Comparison of ENCODE assay signal across 19 cellular contexts in genomic region chr11:33934450-33934849, GRCh38. TPM values are rescaled to one million over a fixed set of nuclear protein-coding genes. Genes with fewer than 3 reads are reported as not detected.
DNase-seq lines count a peak whose midpoint lies in the region; ATAC-seq and TF ChIP-seq lines count a peak whose summit lies in the region.
"Had no signal": no experiment of that assay in that cellular context is flagged by ENCODE, and none has a peak within 500 bp of the region (broad histone marks: within the 10 kb centered on the region; RNA-seq: fewer than 3 reads in every experiment).

No MANE protein-coding gene starts in this region.

- H3K27me3 ChIP-seq in BLaER1 treated with 17β-estradiol and CSF1 and Interleukin-3, amounts not matched to agents 10 nM and 100 nM = no peaks in the 10 kb centered on the region

- H3K4me1 ChIP-seq in BLaER1 treated with 17β-estradiol and CSF1 and Interleukin-3, amounts not matched to agents 10 nM and 100 nM = peaks cover 47 to 98% (median 84%) of the 10 kb centered on the region in 10 experiments

- no peak for ATAC-seq in HG02981 (IDR thresholded peaks at IDR 0.05; ENCODE audit: unreplicated experiment)
- ATAC-seq: HCT116 had no signal

- H3K4me3 ChIP-seq in BLaER1 treated with 17β-estradiol and CSF1 and Interleukin-3, amounts not matched to agents 10 nM and 100 nM = no peak overlapping the region
- H3K4me3 ChIP-seq: GM23248 had no signal

- H3K36me3 Mint-ChIP-seq in brain = no peaks in the 10 kb centered on the region
- no peaks in the 10 kb centered on the region for H3K36me3 Mint-ChIP-seq in nephron (ENCODE audit: low read depth)

- no peaks in the 10 kb centered on the region for H4K20me1 ChIP-seq in BLaER1 treated with 17β-estradiol and CSF1 and Interleukin-3, amounts not matched to agents 10 nM and 100 nM

- H3K27me3 Mint-ChIP-seq in brain (peaks cover 10% of the 10 kb centered on the region), nephron (ENCODE audit: low read depth) (peaks cover 20% of the 10 kb centered on the region)

- H3K27ac ChIP-seq in BLaER1 treated with 17β-estradiol and CSF1 and Interleukin-3, amounts not matched to agents 10 nM and 100 nM = peak overlapping the region in 10 of 11 experiments; percentile 6 to 99 (median 99); a peak in 17 of 22 replicates
- H3K27ac ChIP-seq: GM23248 had no signal

- no peak for TF ChIP-seq CTCF in brain (conservative IDR thresholded peaks at IDR 0.05)
- no peak for TF ChIP-seq CTCF in nephron (IDR thresholded peaks at IDR 0.05; ENCODE audit: unreplicated experiment in 3 of 3)

- peak overlapping the region in 3 of 11 experiments; percentile 73 to 93 (median 86); a peak in 6 of 22 replicates for H3K9ac ChIP-seq in BLaER1 treated with 17β-estradiol and CSF1 and Interleukin-3, amounts not matched to agents 10 nM and 100 nM
- H3K9ac ChIP-seq: GM23248, SK-N-SH had no signal

- peak; percentile 24 for DNase-seq in NCI-H1436 treated with DMSO at 0.1 percent for 48 hours (lab: John Stamatoyannopoulos, UW)
- no peak for DNase-seq in 8988T
- DNase-seq in NCI-H345 treated with DMSO at 0.1 percent for 48 hours (lab: John Stamatoyannopoulos, UW; ENCODE audit: unreplicated experiment) = no peak
- DNase-seq: C1 segment of cervical spinal cord, GM23248, MV-4-11, NCI-H1417, NCI-H1930, NCI-H345, NCI-H69, OCI-M1, RPMI8226, SHP77 treated with DMSO at 0.1 percent for 48 hours, SK-N-SH had no signal

- H3K4me1 Mint-ChIP-seq in brain = peaks cover 35% of the 10 kb centered on the region
- H3K4me1 Mint-ChIP-seq in nephron = peaks cover 79% of the 10 kb centered on the region

- H3K9me3 ChIP-seq in BLaER1 treated with 17β-estradiol and CSF1 and Interleukin-3, amounts not matched to agents 10 nM and 100 nM (replicated peaks in 1 of 11) = peaks cover 10 to 26% (median 22%) of the 10 kb centered on the region in 11 experiments; a peak in 20 of 22 replicates

- H3K4me2 ChIP-seq in BLaER1 treated with 17β-estradiol and CSF1 and Interleukin-3, amounts not matched to agents 10 nM and 100 nM = peak overlapping the region; percentile 12 to 89 (median 81); a peak in 20 of 22 replicates
- H3K4me2 ChIP-seq: SK-N-SH had no signal

- H3K36me3 ChIP-seq in BLaER1 treated with 17β-estradiol and CSF1 and Interleukin-3, amounts not matched to agents 10 nM and 100 nM = peaks cover 0 to 7% (median 0%) of the 10 kb centered on the region in 11 experiments; a peak in 3 of 22 replicates

- H3K9me3 Mint-ChIP-seq in brain = peaks cover 2 to 13% (median 10%) of the 10 kb centered on the region in 5 experiments
- H3K9me3 Mint-ChIP-seq in nephron = peaks cover 7% of the 10 kb centered on the region

- H3K27ac Mint-ChIP-seq in brain = peak overlapping the region in 3 of 5 experiments; percentile 6 to 50 (median 35)
- H3K27ac Mint-ChIP-seq in nephron = peak overlapping the region; percentile 37 to 93 (median 85)

- H3K4me3 Mint-ChIP-seq in brain (no peak overlapping the region), nephron (no peak overlapping the region)

RNA-seq across cellular contexts. Expression of gene LMO2, which starts 42.6 kb away (rescaled TPM):
- polyA plus RNA-seq in brain (ENCODE audit: insufficient read depth, low read depth, low replicate concordance) = 33.3 TPM
- polyA plus RNA-seq: GM23248 had no signal
